In genomic region chr2:240957656-240958365, GRCh38 we compare ENCODE assay signal across 10 cellular contexts. TPM values are rescaled to one million over a fixed set of nuclear protein-coding genes. Genes with fewer than 3 reads are reported as not detected.
A peak's percentile ranks its signal among the peaks of the same experiment; 100 is the strongest.
DNase-seq lines count a peak whose midpoint lies in the region; ATAC-seq and TF ChIP-seq lines count a peak whose summit lies in the region.
"Had no signal": no experiment of that assay in that cellular context is flagged by ENCODE, and none has a peak within 500 bp of the region (broad histone marks: within the 10 kb centered on the region; RNA-seq: fewer than 3 reads in every experiment).

No MANE protein-coding gene starts in this region.

- TF ChIP-seq CTCF in DND-41 (IDR thresholded peaks at IDR 0.05; ENCODE audit: borderline replicate concordance, extremely low read depth, low read length, poor library complexity, severe bottlenecking) = no peak

- H3K4me3 ChIP-seq in DND-41 (ENCODE audit: low read depth in 1 of 2, low read length in 2 of 2) = no peak overlapping the region

- intact Hi-C loops in cardiac septum (cut with DNase I) = no loop called here
- intact Hi-C loops in posterior vena cava (cut with DNase I) = no loop called here

- H2AFZ ChIP-seq in DND-41 (ENCODE audit: low read depth, low read length) = no peak overlapping the region

- H3K4me3 Mint-ChIP-seq in effector memory CD8-positive, alpha-beta T cell = no peak overlapping the region
- H3K4me3 Mint-ChIP-seq: activated T-cell treated with anti-CD3 and anti-CD28 coated beads, Interleukin-2, amount 50 U/mL, for 4 hours; central memory CD8-positive, alpha-beta T cell had no signal

- H3K4me2 ChIP-seq in DND-41 (ENCODE audit: insufficient read depth, low read length) = no peak overlapping the region

- H3K27me3 Mint-ChIP-seq in effector memory CD8-positive, alpha-beta T cell = peaks cover 16 to 42% of the 10 kb centered on the region in 2 donors
- H3K27me3 Mint-ChIP-seq: central memory CD8-positive, alpha-beta T cell had no signal

- no peaks in the 10 kb centered on the region for H3K36me3 Mint-ChIP-seq in effector memory CD8-positive, alpha-beta T cell (ENCODE audit: insufficient read depth)

- no peaks in the 10 kb centered on the region for H3K9me3 ChIP-seq in DND-41 (ENCODE audit: insufficient read depth, low read length, severe bottlenecking)

- peaks cover 21% of the 10 kb centered on the region for H3K27me3 ChIP-seq in DND-41 (ENCODE audit: insufficient read depth, low read length, poor library complexity)

- H3K79me2 ChIP-seq in DND-41 (ENCODE audit: insufficient read depth, low read length) = no peaks in the 10 kb centered on the region

- no peak overlapping the region for H3K27ac ChIP-seq in DND-41 (ENCODE audit: low read length)

- no peaks in the 10 kb centered on the region for H3K9me3 Mint-ChIP-seq in effector memory CD8-positive, alpha-beta T cell
- H3K9me3 Mint-ChIP-seq: activated T-cell treated with anti-CD3 and anti-CD28 coated beads, Interleukin-2, amount 50 U/mL, for 4 hours; central memory CD8-positive, alpha-beta T cell had no signal

- ATAC-seq in DND-41 (ENCODE audit: insufficient read depth, low read depth) = no peak
- no peak for ATAC-seq in GM21619 (IDR thresholded peaks at IDR 0.05; ENCODE audit: unreplicated experiment)
- ATAC-seq in effector memory CD8-positive, alpha-beta T cell (replicated peaks) = no peak
- ATAC-seq: activated T-cell treated with anti-CD3 and anti-CD28 coated beads, Interleukin-2, amount 50 U/mL, for 4 hours had no signal

- H3K27ac Mint-ChIP-seq in effector memory CD8-positive, alpha-beta T cell = no peak overlapping the region

- DNase-seq in DND-41 (peak; percentile 2), NCI-H69 (lab: John Stamatoyannopoulos, UW) (peak; percentile 63), cardiac septum (ENCODE audit: low spot score) (peak; percentile 73), posterior vena cava (ENCODE audit: low spot score) (peak; percentile 81), NCI-H146 treated with DMSO at 0.1 percent for 48 hours (lab: John Stamatoyannopoulos, UW; ENCODE audit: unreplicated experiment) (no peak)
- no peak for DNase-seq in effector memory CD8-positive, alpha-beta T cell
- DNase-seq: activated T-cell treated with anti-CD3 and anti-CD28 coated beads, Interleukin-2, amount 50 U/mL, for 4 hours; DMS53 had no signal

- no peaks in the 10 kb centered on the region for H3K4me1 Mint-ChIP-seq in effector memory CD8-positive, alpha-beta T cell (ENCODE audit: low read depth in 2 of 2)
- H3K4me1 Mint-ChIP-seq: central memory CD8-positive, alpha-beta T cell had no signal

- 0 out of 2 replicates have a peak, but pooled peaks cover 5% of the 10 kb centered on the region for H4K20me1 ChIP-seq in DND-41 (ENCODE audit: insufficient read depth, low read length)

- H3K4me1 ChIP-seq in DND-41 (ENCODE audit: insufficient read depth, low read length) = no peaks in the 10 kb centered on the region

- H3K9ac ChIP-seq in DND-41 (ENCODE audit: low read depth, low read length) = no peak overlapping the region

- H3K36me3 ChIP-seq in DND-41 (ENCODE audit: insufficient read depth, low read length) = no peaks in the 10 kb centered on the region

RNA-seq across cellular contexts. Expression of gene SNED1, which starts 40.6 kb away (rescaled TPM):
- total RNA-seq in cardiac septum (9.7 TPM), posterior vena cava (10 to 100 TPM; 39.7 to 62.7 TPM)

RNA-seq across cellular contexts. Expression of gene CROCC2, which starts 51.7 kb away (rescaled TPM):
- not detected for total RNA-seq in cardiac septum
- under 1 TPM in 1 of 2 donors, not detected in 1; 0.09 TPM for total RNA-seq in posterior vena cava
- total RNA-seq: activated T-cell treated with anti-CD3 and anti-CD28 coated beads, Interleukin-2, amount 50 U/mL, for 4 hours had no signal

Comparison
In these comparisons a context has a peak if more than half of its experiments do, and no peak if none do; other contexts are left out.
1. DNase-seq: peak in DND-41 (single experiment), NCI-H69 (single experiment), cardiac septum (single experiment) and posterior vena cava (single experiment); none in effector memory CD8-positive, alpha-beta T cell (0 of 3) and NCI-H146 treated with DMSO at 0.1 percent for 48 hours (single experiment).